8 cellular contexts compared by ENCODE assay signal in genomic region chr4:2262145-2262943, GRCh38. TPM values are rescaled to one million over a fixed set of nuclear protein-coding genes. Genes with fewer than 3 reads are reported as not detected.
DNase-seq lines count a peak whose midpoint lies in the region; ATAC-seq and TF ChIP-seq lines count a peak whose summit lies in the region.

No MANE protein-coding gene starts in this region.

- peak overlapping the region; percentile 93 for H3K4me3 ChIP-seq in LNCaP clone FGC (ENCODE audit: low read depth, low read length)
- peak overlapping the region; percentile 55 for H3K4me3 ChIP-seq in fibroblast of mammary gland (ENCODE audit: control insufficient read depth, low read depth, low read length)
- H3K4me3 ChIP-seq in naive thymus-derived CD4-positive, alpha-beta T cell (ENCODE audit: low read length): peak overlapping the region; percentile 69

- CTCF ChIA-PET in naive thymus-derived CD4-positive, alpha-beta T cell (lab: Charles Lee): interaction anchor here (0.6 to 1.5 kb wide), 8 partner anchors 21 to 409 kb away, joined by 3 to 7 read pairs (median 4); partner anchors contain the start of genes HAUS3 and POLN

- H3K27ac Mint-ChIP-seq in activated T-helper 2 cell treated with anti-CD3 and anti-CD28 coated beads, Interferon-gamma antibody, Interleukin-2, Interleukin-4, amounts not matched to agents 10 μg/mL and 5 μg/mL and 100 μg/mL, durations not matched to agents 14 hours and 24 hours and 36 hours: peak overlapping the region; percentile 81
- peak overlapping the region; percentile 61 to 87 (median 83) for H3K27ac Mint-ChIP-seq in naive thymus-derived CD4-positive, alpha-beta T cell
- peak overlapping the region; percentile 85 for H3K27ac Mint-ChIP-seq in stimulated activated memory B cell treated with anti-CD40 and anti-IgM and Interleukin-4, amounts not matched to agents 10 μg/mL and 1 μg/mL and 100 μg/mL, for 72 hours

- H3K4me3 Mint-ChIP-seq in activated T-helper 2 cell treated with anti-CD3 and anti-CD28 coated beads, Interferon-gamma antibody, Interleukin-2, Interleukin-4, amounts not matched to agents 10 μg/mL and 5 μg/mL and 100 μg/mL, durations not matched to agents 14 hours and 24 hours and 36 hours (ENCODE audit: low read depth): peak overlapping the region; percentile 69
- peak overlapping the region; percentile 61 to 85 (median 76) for H3K4me3 Mint-ChIP-seq in naive thymus-derived CD4-positive, alpha-beta T cell
- peak overlapping the region; percentile 75 for H3K4me3 Mint-ChIP-seq in stimulated activated memory B cell treated with anti-CD40 and anti-IgM and Interleukin-4, amounts not matched to agents 10 μg/mL and 1 μg/mL and 100 μg/mL, for 72 hours

- no peak for TF ChIP-seq CTCF in LNCaP clone FGC (IDR thresholded peaks at IDR 0.05; ENCODE audit: control insufficient read depth, extremely low read depth, insufficient read depth)
- no peak for TF ChIP-seq CTCF in fibroblast of mammary gland (conservative IDR thresholded peaks at IDR 0.05; ENCODE audit: control insufficient read depth, insufficient read depth, low read depth, low read length)

- no peaks in the 10 kb centered on the region for H3K36me3 Mint-ChIP-seq in activated T-helper 2 cell treated with anti-CD3 and anti-CD28 coated beads, Interferon-gamma antibody, Interleukin-2, Interleukin-4, amounts not matched to agents 10 μg/mL and 5 μg/mL and 100 μg/mL, durations not matched to agents 14 hours and 24 hours and 36 hours (ENCODE audit: low read depth)
- no peaks in the 10 kb centered on the region for H3K36me3 Mint-ChIP-seq in naive thymus-derived CD4-positive, alpha-beta T cell
- H3K36me3 Mint-ChIP-seq in stimulated activated memory B cell treated with anti-CD40 and anti-IgM and Interleukin-4, amounts not matched to agents 10 μg/mL and 1 μg/mL and 100 μg/mL, for 72 hours: no peaks in the 10 kb centered on the region

- H3K27me3 ChIP-seq in naive thymus-derived CD4-positive, alpha-beta T cell (ENCODE audit: control insufficient read depth in 2 of 2, insufficient read depth in 2 of 2, low read length in 2 of 2): no peaks in the 10 kb centered on the region

- H3K27me3 Mint-ChIP-seq in activated T-helper 2 cell treated with anti-CD3 and anti-CD28 coated beads, Interferon-gamma antibody, Interleukin-2, Interleukin-4, amounts not matched to agents 10 μg/mL and 5 μg/mL and 100 μg/mL, durations not matched to agents 14 hours and 24 hours and 36 hours (ENCODE audit: low read depth): no peaks in the 10 kb centered on the region
- H3K27me3 Mint-ChIP-seq in naive thymus-derived CD4-positive, alpha-beta T cell: no peaks in the 10 kb centered on the region
- H3K27me3 Mint-ChIP-seq in stimulated activated memory B cell treated with anti-CD40 and anti-IgM and Interleukin-4, amounts not matched to agents 10 μg/mL and 1 μg/mL and 100 μg/mL, for 72 hours: no peaks in the 10 kb centered on the region

- peaks cover 0 to 18% (median 0%) of the 10 kb centered on the region in 3 experiments for H3K36me3 ChIP-seq in naive thymus-derived CD4-positive, alpha-beta T cell (ENCODE audit: control insufficient read depth in 2 of 3, insufficient read depth in 3 of 3, low read length in 3 of 3)

- ATAC-seq in naive thymus-derived CD4-positive, alpha-beta T cell: peak; percentile 93
- peak; percentile 96 for ATAC-seq in stimulated activated memory B cell treated with anti-CD40 and anti-IgM and Interleukin-4, amounts not matched to agents 10 μg/mL and 1 μg/mL and 100 μg/mL, for 72 hours

- no peaks in the 10 kb centered on the region for H3K9me3 ChIP-seq in naive thymus-derived CD4-positive, alpha-beta T cell (ENCODE audit: control insufficient read depth in 2 of 3, low read length in 3 of 3)

- H3K4me1 ChIP-seq in naive thymus-derived CD4-positive, alpha-beta T cell (ENCODE audit: control insufficient read depth in 2 of 2, insufficient read depth in 2 of 2, low read length in 2 of 2): peaks cover 8 to 23% of the 10 kb centered on the region in 2 donors

- H3K9me3 Mint-ChIP-seq in activated T-helper 2 cell treated with anti-CD3 and anti-CD28 coated beads, Interferon-gamma antibody, Interleukin-2, Interleukin-4, amounts not matched to agents 10 μg/mL and 5 μg/mL and 100 μg/mL, durations not matched to agents 14 hours and 24 hours and 36 hours: no peaks in the 10 kb centered on the region
- H3K9me3 Mint-ChIP-seq in naive thymus-derived CD4-positive, alpha-beta T cell: no peaks in the 10 kb centered on the region
- no peaks in the 10 kb centered on the region for H3K9me3 Mint-ChIP-seq in stimulated activated memory B cell treated with anti-CD40 and anti-IgM and Interleukin-4, amounts not matched to agents 10 μg/mL and 1 μg/mL and 100 μg/mL, for 72 hours

- peak overlapping the region; percentile 95 for H3K27ac ChIP-seq in naive thymus-derived CD4-positive, alpha-beta T cell (ENCODE audit: low read depth, low read length)

- POLR2A ChIA-PET in naive thymus-derived CD4-positive, alpha-beta T cell (lab: Charles Lee): interaction anchor here (0.6 to 4.2 kb wide), 28 partner anchors 9 to 539 kb away, joined by 3 to 48 read pairs (median 4); partner anchors contain the start of genes HAUS3, NELFA, POLN and RNF4

- DNase-seq in EL (peak; percentile 99), H4 (ENCODE audit: low spot score) (peak; percentile 99), LNCaP clone FGC (ENCODE audit: low read depth) (peak; percentile 99), RPMI8226 (peak; percentile 96), fibroblast of mammary gland (ENCODE audit: low read depth) (peak; percentile 99)
- DNase-seq in activated T-helper 2 cell treated with anti-CD3 and anti-CD28 coated beads, Interferon-gamma antibody, Interleukin-2, Interleukin-4, amounts not matched to agents 10 μg/mL and 5 μg/mL and 100 μg/mL, durations not matched to agents 14 hours and 24 hours and 36 hours (ENCODE audit: low spot score): peak; percentile 98
- DNase-seq in naive thymus-derived CD4-positive, alpha-beta T cell: peak; percentile 95 to 99 (median 98)

- no peaks in the 10 kb centered on the region for H3K4me1 Mint-ChIP-seq in activated T-helper 2 cell treated with anti-CD3 and anti-CD28 coated beads, Interferon-gamma antibody, Interleukin-2, Interleukin-4, amounts not matched to agents 10 μg/mL and 5 μg/mL and 100 μg/mL, durations not matched to agents 14 hours and 24 hours and 36 hours (ENCODE audit: low read depth)
- peaks cover 0 to 11% (median 0%) of the 10 kb centered on the region in 7 donors for H3K4me1 Mint-ChIP-seq in naive thymus-derived CD4-positive, alpha-beta T cell
- peaks cover 18% of the 10 kb centered on the region for H3K4me1 Mint-ChIP-seq in stimulated activated memory B cell treated with anti-CD40 and anti-IgM and Interleukin-4, amounts not matched to agents 10 μg/mL and 1 μg/mL and 100 μg/mL, for 72 hours

- intact Hi-C loops in activated T-helper 2 cell treated with anti-CD3 and anti-CD28 coated beads, Interferon-gamma antibody, Interleukin-2, Interleukin-4, amounts not matched to agents 10 μg/mL and 5 μg/mL and 100 μg/mL, durations not matched to agents 14 hours and 24 hours and 36 hours (cut with micrococcal nuclease): loop anchor here (1.0 to 5.0 kb wide), 8 partner anchors 20 to 1030 kb away; partner anchors contain the start of genes CFAP99, HAUS3, POLN and RGS12
- intact Hi-C loops in naive thymus-derived CD4-positive, alpha-beta T cell (cut with micrococcal nuclease): loop anchor here (1.0 to 5.0 kb wide), 19 partner anchors 20 to 1480 kb away; partner anchors contain the start of genes CFAP99 (in 2 of the 2), FAM193A (in 2 of the 2), GRK4 (in 2 of the 2) and HAUS3 (in 2 of the 2)

RNA-seq across cellular contexts. Expression of gene MXD4, which starts 0.4 kb away (rescaled TPM):
- 22.1 and 22.9 TPM in 2 replicates for total RNA-seq in H4 (2014; rRNA removed; shearing (Covaris generic))
- 7.9 and 8.9 TPM in 2 replicates for total RNA-seq in activated T-helper 2 cell treated with anti-CD3 and anti-CD28 coated beads, Interferon-gamma antibody, Interleukin-2, Interleukin-4, amounts not matched to agents 10 μg/mL and 5 μg/mL and 100 μg/mL, durations not matched to agents 14 hours and 24 hours and 36 hours
- 100 to 1,000 TPM in 1 of 5 experiments, 10 to 100 TPM in 4; 25.6 to 106 (median 46.0) TPM for total RNA-seq in naive thymus-derived CD4-positive, alpha-beta T cell
- 10 to 100 TPM; 18.9 to 25.4 TPM for polyA plus RNA-seq in naive thymus-derived CD4-positive, alpha-beta T cell

RNA-seq across cellular contexts. Expression of gene HAUS3, which starts 20.4 kb away (rescaled TPM):
- 7.6 and 11.0 TPM in 2 replicates for total RNA-seq in H4 (2014; rRNA removed; shearing (Covaris generic))
- total RNA-seq in activated T-helper 2 cell treated with anti-CD3 and anti-CD28 coated beads, Interferon-gamma antibody, Interleukin-2, Interleukin-4, amounts not matched to agents 10 μg/mL and 5 μg/mL and 100 μg/mL, durations not matched to agents 14 hours and 24 hours and 36 hours: 17.1 and 18.6 TPM in 2 replicates
- total RNA-seq in naive thymus-derived CD4-positive, alpha-beta T cell: 10 to 100 TPM; 24.4 to 88.2 (median 34.1) TPM
- polyA plus RNA-seq in naive thymus-derived CD4-positive, alpha-beta T cell: 10 to 100 TPM; 18.5 to 25.9 TPM

RNA-seq across cellular contexts. Expression of gene POLN, which starts 20.4 kb away (rescaled TPM):
- total RNA-seq in H4 (2014; rRNA removed; shearing (Covaris generic)): 1.0 and 1.8 TPM in 2 replicates
- 1.3 and 1.4 TPM in 2 replicates for total RNA-seq in activated T-helper 2 cell treated with anti-CD3 and anti-CD28 coated beads, Interferon-gamma antibody, Interleukin-2, Interleukin-4, amounts not matched to agents 10 μg/mL and 5 μg/mL and 100 μg/mL, durations not matched to agents 14 hours and 24 hours and 36 hours
- total RNA-seq in naive thymus-derived CD4-positive, alpha-beta T cell: 1 to 10 TPM; 2.4 to 5.4 (median 3.2) TPM
- polyA plus RNA-seq in naive thymus-derived CD4-positive, alpha-beta T cell: under 1 TPM; 0.17 to 0.95 TPM

Comparison
In these comparisons a context has a peak if more than half of its experiments do, and no peak if none do; other contexts are left out.
1. Peak in every context shown above with its lines: DNase-seq, ATAC-seq, H3K4me3 ChIP-seq and H3K27ac ChIP-seq.